ENCODE assay signal across 2 cellular contexts in the genomic region with DNA sequence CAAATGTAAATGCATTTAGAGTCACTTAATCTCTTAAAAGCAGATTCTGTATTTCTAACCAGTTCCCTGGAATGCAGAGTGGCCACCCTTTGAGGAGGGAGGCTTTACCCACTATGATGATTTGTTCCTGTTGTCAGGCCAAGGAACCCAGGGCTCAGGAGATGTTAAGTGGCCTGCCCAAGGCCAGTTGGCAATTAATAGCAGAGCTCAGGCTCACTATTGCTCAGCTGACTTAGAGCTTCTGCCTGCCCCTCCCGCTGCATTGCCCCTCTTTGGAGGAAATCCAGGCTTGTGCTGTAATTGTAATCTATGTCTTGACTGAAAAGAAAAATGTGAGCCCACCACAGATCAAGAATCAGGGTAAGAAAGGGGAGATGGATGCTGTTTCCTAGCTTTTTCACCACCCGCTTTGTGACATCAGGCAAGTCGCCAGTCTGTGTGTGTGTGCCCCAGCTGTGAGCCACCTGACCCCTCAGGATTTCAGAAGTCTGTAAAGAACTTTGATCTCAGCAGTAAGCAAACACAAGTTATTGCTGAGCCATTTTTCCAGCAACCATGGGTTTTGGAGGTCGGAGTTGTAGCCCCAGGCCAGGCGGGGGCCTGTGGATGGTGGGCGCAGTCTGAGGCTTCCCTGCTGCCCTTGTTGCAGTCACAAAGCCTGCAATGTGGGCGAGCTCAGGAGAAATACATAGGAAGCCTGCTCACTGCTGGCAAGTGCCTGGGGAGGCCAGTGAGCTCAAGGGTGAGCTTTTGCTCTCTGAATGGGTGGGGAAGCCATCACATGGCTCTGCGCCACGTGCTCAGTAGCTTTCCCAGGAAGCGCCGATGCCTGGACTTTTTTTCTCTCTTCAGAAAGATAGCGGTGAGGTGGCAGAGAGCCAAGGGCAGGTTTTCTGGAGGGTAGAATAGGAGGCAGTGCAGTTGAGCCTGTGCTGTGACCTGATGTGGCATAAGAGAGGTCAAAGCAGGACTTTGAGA.
TF ChIP-seq lines count a peak whose summit lies in the region.

No MANE protein-coding gene starts in this region.

TF ChIP-seq in A549, 52 proteins besides CTCF, POLR2A, EP300 and RAD21:
- TF ChIP-seq, protein P1, sequence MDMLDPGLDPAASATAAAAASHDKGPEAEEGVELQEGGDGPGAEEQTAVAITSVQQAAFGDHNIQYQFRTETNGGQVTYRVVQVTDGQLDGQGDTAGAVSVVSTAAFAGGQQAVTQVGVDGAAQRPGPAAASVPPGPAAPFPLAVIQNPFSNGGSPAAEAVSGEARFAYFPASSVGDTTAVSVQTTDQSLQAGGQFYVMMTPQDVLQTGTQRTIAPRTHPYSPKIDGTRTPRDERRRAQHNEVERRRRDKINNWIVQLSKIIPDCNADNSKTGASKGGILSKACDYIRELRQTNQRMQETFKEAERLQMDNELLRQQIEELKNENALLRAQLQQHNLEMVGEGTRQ (IDR thresholded peaks at IDR 0.05): peak; percentile 67
- TF ChIP-seq ESRRA (IDR thresholded peaks at IDR 0.05; ENCODE audit: borderline replicate concordance, low read length) (no peak), HDAC2 (IDR thresholded peaks at IDR 0.05) (no peak), RNF2 (IDR thresholded peaks at IDR 0.05; ENCODE audit: borderline replicate concordance, low read depth) (no peak), MAFK (IDR thresholded peaks at IDR 0.05; ENCODE audit: partially characterized antibody) (no peak)
- TF ChIP-seq, protein P2, sequence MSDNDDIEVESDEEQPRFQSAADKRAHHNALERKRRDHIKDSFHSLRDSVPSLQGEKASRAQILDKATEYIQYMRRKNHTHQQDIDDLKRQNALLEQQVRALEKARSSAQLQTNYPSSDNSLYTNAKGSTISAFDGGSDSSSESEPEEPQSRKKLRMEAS (IDR thresholded peaks at IDR 0.05): 0 out of 2 replicates have a peak, but pooled peaks have one; percentile 44
- TF ChIP-seq, protein P3, sequence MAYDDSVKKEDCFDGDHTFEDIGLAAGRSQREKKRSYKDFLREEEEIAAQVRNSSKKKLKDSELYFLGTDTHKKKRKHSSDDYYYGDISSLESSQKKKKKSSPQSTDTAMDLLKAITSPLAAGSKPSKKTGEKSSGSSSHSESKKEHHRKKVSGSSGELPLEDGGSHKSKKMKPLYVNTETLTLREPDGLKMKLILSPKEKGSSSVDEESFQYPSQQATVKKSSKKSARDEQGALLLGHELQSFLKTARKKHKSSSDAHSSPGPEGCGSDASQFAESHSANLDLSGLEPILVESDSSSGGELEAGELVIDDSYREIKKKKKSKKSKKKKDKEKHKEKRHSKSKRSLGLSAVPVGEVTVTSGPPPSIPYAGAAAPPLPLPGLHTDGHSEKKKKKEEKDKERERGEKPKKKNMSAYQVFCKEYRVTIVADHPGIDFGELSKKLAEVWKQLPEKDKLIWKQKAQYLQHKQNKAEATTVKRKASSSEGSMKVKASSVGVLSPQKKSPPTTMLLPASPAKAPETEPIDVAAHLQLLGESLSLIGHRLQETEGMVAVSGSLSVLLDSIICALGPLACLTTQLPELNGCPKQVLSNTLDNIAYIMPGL (CRISPR knock-in tag; IDR thresholded peaks at IDR 0.05; ENCODE audit: borderline replicate concordance): no peak

TF ChIP-seq in IMR-90, 13 proteins besides CTCF, POLR2A, EP300 and RAD21:
- TF ChIP-seq RCOR1 (IDR thresholded peaks at IDR 0.05; ENCODE audit: insufficient replicate concordance, low read length) (no peak), MXI1 (IDR thresholded peaks at IDR 0.05; ENCODE audit: borderline replicate concordance, low read depth, low read length) (no peak), MAZ (IDR thresholded peaks at IDR 0.05; ENCODE audit: borderline replicate concordance, low read depth, low read length) (no peak)
- TF ChIP-seq, protein P1 (IDR thresholded peaks at IDR 0.05; ENCODE audit: low read depth, low read length): peak; percentile 70
- TF ChIP-seq, protein P4, sequence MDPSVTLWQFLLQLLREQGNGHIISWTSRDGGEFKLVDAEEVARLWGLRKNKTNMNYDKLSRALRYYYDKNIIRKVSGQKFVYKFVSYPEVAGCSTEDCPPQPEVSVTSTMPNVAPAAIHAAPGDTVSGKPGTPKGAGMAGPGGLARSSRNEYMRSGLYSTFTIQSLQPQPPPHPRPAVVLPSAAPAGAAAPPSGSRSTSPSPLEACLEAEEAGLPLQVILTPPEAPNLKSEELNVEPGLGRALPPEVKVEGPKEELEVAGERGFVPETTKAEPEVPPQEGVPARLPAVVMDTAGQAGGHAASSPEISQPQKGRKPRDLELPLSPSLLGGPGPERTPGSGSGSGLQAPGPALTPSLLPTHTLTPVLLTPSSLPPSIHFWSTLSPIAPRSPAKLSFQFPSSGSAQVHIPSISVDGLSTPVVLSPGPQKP (IDR thresholded peaks at IDR 0.05; ENCODE audit: borderline replicate concordance, low read depth, low read length): no peak
